18 cellular contexts compared by ENCODE assay signal in the genomic region with DNA sequence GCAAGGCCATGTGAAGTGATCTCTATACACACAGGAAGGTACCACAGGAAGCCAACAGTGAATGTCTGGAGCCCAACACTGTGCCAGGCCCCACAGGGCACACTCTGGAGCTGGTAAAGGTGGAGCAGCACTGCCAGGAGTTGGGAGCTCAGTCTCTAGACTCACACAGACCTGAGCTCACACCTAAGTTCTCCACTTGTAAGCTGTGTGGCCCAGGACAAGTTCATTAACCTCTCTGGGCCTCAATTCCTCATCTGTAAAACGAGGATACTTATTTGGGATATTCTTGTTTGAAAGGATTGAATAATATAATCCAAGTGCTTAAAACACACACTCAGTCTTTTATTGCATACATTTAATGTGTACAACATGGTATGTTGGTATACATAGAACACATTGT.
A peak's percentile ranks its signal among the peaks of the same experiment; 100 is the strongest.
DNase-seq lines count a peak whose midpoint lies in the region; ATAC-seq and TF ChIP-seq lines count a peak whose summit lies in the region.
"Had no signal": no experiment of that assay in that cellular context is flagged by ENCODE, and none has a peak within 500 bp of the region (broad histone marks: within the 10 kb centered on the region; RNA-seq: fewer than 3 reads in every experiment).

No MANE protein-coding gene starts in this region.

- ATAC-seq in stimulated activated effector memory CD8-positive, alpha-beta T cell treated with anti-CD3 and anti-CD28 coated beads, Interleukin-12 subunit alpha, Interleukin-12 subunit beta, amount 100 ng/mL, for 72 hours = no peak

- H3K9me3 ChIP-seq in HEK293 (ENCODE audit: control insufficient read depth, insufficient read depth, low read depth, low read length) (no peaks in the 10 kb centered on the region), Karpas-422 (ENCODE audit: low read length) (no peaks in the 10 kb centered on the region)
- H3K9me3 ChIP-seq: Caco-2, MG63, Peyer's patch had no signal

- no peak overlapping the region for H3K4me3 Mint-ChIP-seq in activated naive CD4-positive, alpha-beta T cell treated with anti-CD3 and anti-CD28 coated beads, Interleukin-2, amount 50 U/mL, for 24 hours
- H3K4me3 Mint-ChIP-seq in dendritic cell treated with granulocyte-macrophage colony-stimulating factor and Interleukin-4, amounts not matched to agents 40 ng/mL and 50 ng/mL, for 4 days = no peak overlapping the region
- H3K4me3 Mint-ChIP-seq in stimulated activated effector memory CD8-positive, alpha-beta T cell treated with anti-CD3 and anti-CD28 coated beads, Interleukin-12 subunit alpha, Interleukin-12 subunit beta, amount 100 ng/mL, for 72 hours = no peak overlapping the region

- peak overlapping the region; percentile 38 for H3K27ac Mint-ChIP-seq in activated naive CD4-positive, alpha-beta T cell treated with anti-CD3 and anti-CD28 coated beads, Interleukin-2, amount 50 U/mL, for 24 hours
- peak overlapping the region; percentile 45 for H3K27ac Mint-ChIP-seq in dendritic cell treated with granulocyte-macrophage colony-stimulating factor and Interleukin-4, amounts not matched to agents 40 ng/mL and 50 ng/mL, for 4 days
- peak overlapping the region; percentile 32 for H3K27ac Mint-ChIP-seq in stimulated activated effector memory CD8-positive, alpha-beta T cell treated with anti-CD3 and anti-CD28 coated beads, Interleukin-12 subunit alpha, Interleukin-12 subunit beta, amount 100 ng/mL, for 72 hours

- no peaks in the 10 kb centered on the region for H3K36me3 Mint-ChIP-seq in activated naive CD4-positive, alpha-beta T cell treated with anti-CD3 and anti-CD28 coated beads, Interleukin-2, amount 50 U/mL, for 24 hours
- H3K36me3 Mint-ChIP-seq in dendritic cell treated with granulocyte-macrophage colony-stimulating factor and Interleukin-4, amounts not matched to agents 40 ng/mL and 50 ng/mL, for 4 days (ENCODE audit: low read depth) = no peaks in the 10 kb centered on the region
- H3K36me3 Mint-ChIP-seq in stimulated activated effector memory CD8-positive, alpha-beta T cell treated with anti-CD3 and anti-CD28 coated beads, Interleukin-12 subunit alpha, Interleukin-12 subunit beta, amount 100 ng/mL, for 72 hours = no peaks in the 10 kb centered on the region

- no peak overlapping the region for H3K4me3 ChIP-seq in HEK293 (ENCODE audit: low read depth, low read length)
- H3K4me3 ChIP-seq in Karpas-422 (ENCODE audit: low read length) = no peak overlapping the region
- H3K4me3 ChIP-seq: MG63, Peyer's patch, SK-N-MC had no signal

- H3K4me1 ChIP-seq in HEK293 (ENCODE audit: control insufficient read depth, insufficient read depth, low read length) = no peaks in the 10 kb centered on the region
- H3K4me1 ChIP-seq in Karpas-422 (ENCODE audit: low read length) = no peaks in the 10 kb centered on the region

- no peaks in the 10 kb centered on the region for H3K27me3 ChIP-seq in Karpas-422 (ENCODE audit: low read length)
- H3K27me3 ChIP-seq: MG63, Peyer's patch had no signal

- H3K9me3 Mint-ChIP-seq in activated naive CD4-positive, alpha-beta T cell treated with anti-CD3 and anti-CD28 coated beads, Interleukin-2, amount 50 U/mL, for 24 hours = no peaks in the 10 kb centered on the region
- H3K9me3 Mint-ChIP-seq in dendritic cell treated with granulocyte-macrophage colony-stimulating factor and Interleukin-4, amounts not matched to agents 40 ng/mL and 50 ng/mL, for 4 days = no peaks in the 10 kb centered on the region
- H3K9me3 Mint-ChIP-seq in stimulated activated effector memory CD8-positive, alpha-beta T cell treated with anti-CD3 and anti-CD28 coated beads, Interleukin-12 subunit alpha, Interleukin-12 subunit beta, amount 100 ng/mL, for 72 hours = no peaks in the 10 kb centered on the region

- H3K9ac ChIP-seq in Karpas-422 (ENCODE audit: low read length) = no peak overlapping the region

- no peak for DNase-seq in activated naive CD4-positive, alpha-beta T cell (lab: John Stamatoyannopoulos, UW)
- DNase-seq in stimulated activated effector memory CD8-positive, alpha-beta T cell treated with anti-CD3 and anti-CD28 coated beads, Interleukin-12 subunit alpha, Interleukin-12 subunit beta, amount 100 ng/mL, for 72 hours (ENCODE audit: low spot score in 2 of 2) = no peak
- no peak for DNase-seq in NCI-H226
- no peak for DNase-seq in NOMO-1 (lab: John Stamatoyannopoulos, UW; ENCODE audit: unreplicated experiment in 2 of 2)
- no peak for DNase-seq in Karpas-422
- DNase-seq: Caco-2, DMS153, HCEC 1CT, MG63, NCI-H1092, NCI-H2081 treated with DMSO at 0.1 percent for 48 hours, NCI-H510A treated with DMSO at 0.1 percent for 48 hours, NCI-H82, Peyer's patch had no signal

- POLR2A ChIA-PET in HEK293 (lab: Yijun Ruan, JAX) = no interaction called here

- TF ChIP-seq CTCF in HEK293 (tag by site-specific recombination; IDR thresholded peaks at IDR 0.05) = no peak

- H3K79me2 ChIP-seq in Karpas-422 (ENCODE audit: low read length) = no peaks in the 10 kb centered on the region

- H3K27ac ChIP-seq in HEK293 (ENCODE audit: extremely low read depth, low read depth, low read length) (no peak overlapping the region), Karpas-422 (ENCODE audit: low read length) (no peak overlapping the region)
- H3K27ac ChIP-seq: Peyer's patch, SK-N-MC had no signal

- no peaks in the 10 kb centered on the region for H3K9me2 ChIP-seq in Karpas-422 (replicated peaks; ENCODE audit: insufficient read depth, low read length)

- intact Hi-C loops in dendritic cell treated with granulocyte-macrophage colony-stimulating factor and Interleukin-4, amounts not matched to agents 40 ng/mL and 50 ng/mL, for 4 days (cut with micrococcal nuclease) = no loop called here

- no peak overlapping the region for H3K4me2 ChIP-seq in Karpas-422 (ENCODE audit: low read depth, low read length, poor library complexity, severe bottlenecking)

- H2AFZ ChIP-seq in Karpas-422 (ENCODE audit: low read length) = no peak overlapping the region; the same call in 1 of the 2 replicates

- no peaks in the 10 kb centered on the region for H4K20me1 ChIP-seq in Karpas-422 (ENCODE audit: insufficient read depth, low read depth, low read length)

- H3K36me3 ChIP-seq in HEK293 (ENCODE audit: control insufficient read depth in 2 of 2, insufficient read depth in 1 of 2, low read length in 2 of 2) (no peaks in the 10 kb centered on the region), Karpas-422 (ENCODE audit: insufficient read depth, low read length) (no peaks in the 10 kb centered on the region)
- H3K36me3 ChIP-seq: MG63, Peyer's patch had no signal

- CTCF ChIA-PET in HEK293 (lab: Yijun Ruan, JAX) = no interaction called here

- no peaks in the 10 kb centered on the region for H3K27me3 Mint-ChIP-seq in activated naive CD4-positive, alpha-beta T cell treated with anti-CD3 and anti-CD28 coated beads, Interleukin-2, amount 50 U/mL, for 24 hours
- no peaks in the 10 kb centered on the region for H3K27me3 Mint-ChIP-seq in dendritic cell treated with granulocyte-macrophage colony-stimulating factor and Interleukin-4, amounts not matched to agents 40 ng/mL and 50 ng/mL, for 4 days

- peaks cover 16% of the 10 kb centered on the region for H3K4me1 Mint-ChIP-seq in activated naive CD4-positive, alpha-beta T cell treated with anti-CD3 and anti-CD28 coated beads, Interleukin-2, amount 50 U/mL, for 24 hours
- H3K4me1 Mint-ChIP-seq in dendritic cell treated with granulocyte-macrophage colony-stimulating factor and Interleukin-4, amounts not matched to agents 40 ng/mL and 50 ng/mL, for 4 days (ENCODE audit: low read depth) = peaks cover 25% of the 10 kb centered on the region
- peaks cover 21% of the 10 kb centered on the region for H3K4me1 Mint-ChIP-seq in stimulated activated effector memory CD8-positive, alpha-beta T cell treated with anti-CD3 and anti-CD28 coated beads, Interleukin-12 subunit alpha, Interleukin-12 subunit beta, amount 100 ng/mL, for 72 hours

TF ChIP-seq in HEK293, 187 proteins besides CTCF, POLR2A, EP300 and RAD21:
- TF ChIP-seq, protein P1, sequence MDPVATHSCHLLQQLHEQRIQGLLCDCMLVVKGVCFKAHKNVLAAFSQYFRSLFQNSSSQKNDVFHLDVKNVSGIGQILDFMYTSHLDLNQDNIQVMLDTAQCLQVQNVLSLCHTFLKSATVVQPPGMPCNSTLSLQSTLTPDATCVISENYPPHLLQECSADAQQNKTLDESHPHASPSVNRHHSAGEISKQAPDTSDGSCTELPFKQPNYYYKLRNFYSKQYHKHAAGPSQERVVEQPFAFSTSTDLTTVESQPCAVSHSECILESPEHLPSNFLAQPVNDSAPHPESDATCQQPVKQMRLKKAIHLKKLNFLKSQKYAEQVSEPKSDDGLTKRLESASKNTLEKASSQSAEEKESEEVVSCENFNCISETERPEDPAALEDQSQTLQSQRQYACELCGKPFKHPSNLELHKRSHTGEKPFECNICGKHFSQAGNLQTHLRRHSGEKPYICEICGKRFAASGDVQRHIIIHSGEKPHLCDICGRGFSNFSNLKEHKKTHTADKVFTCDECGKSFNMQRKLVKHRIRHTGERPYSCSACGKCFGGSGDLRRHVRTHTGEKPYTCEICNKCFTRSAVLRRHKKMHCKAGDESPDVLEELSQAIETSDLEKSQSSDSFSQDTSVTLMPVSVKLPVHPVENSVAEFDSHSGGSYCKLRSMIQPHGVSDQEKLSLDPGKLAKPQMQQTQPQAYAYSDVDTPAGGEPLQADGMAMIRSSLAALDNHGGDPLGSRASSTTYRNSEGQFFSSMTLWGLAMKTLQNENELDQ (tag by site-specific recombination; IDR thresholded peaks at IDR 0.05; ENCODE audit: low read depth) = no peak
- TF ChIP-seq ZNF585B (tag by site-specific recombination; IDR thresholded peaks at IDR 0.05) = 0 out of 2 replicates have a peak, but pooled peaks have one; percentile 1
